ENCODE assay signal across 8 cellular contexts in the genomic region with DNA sequence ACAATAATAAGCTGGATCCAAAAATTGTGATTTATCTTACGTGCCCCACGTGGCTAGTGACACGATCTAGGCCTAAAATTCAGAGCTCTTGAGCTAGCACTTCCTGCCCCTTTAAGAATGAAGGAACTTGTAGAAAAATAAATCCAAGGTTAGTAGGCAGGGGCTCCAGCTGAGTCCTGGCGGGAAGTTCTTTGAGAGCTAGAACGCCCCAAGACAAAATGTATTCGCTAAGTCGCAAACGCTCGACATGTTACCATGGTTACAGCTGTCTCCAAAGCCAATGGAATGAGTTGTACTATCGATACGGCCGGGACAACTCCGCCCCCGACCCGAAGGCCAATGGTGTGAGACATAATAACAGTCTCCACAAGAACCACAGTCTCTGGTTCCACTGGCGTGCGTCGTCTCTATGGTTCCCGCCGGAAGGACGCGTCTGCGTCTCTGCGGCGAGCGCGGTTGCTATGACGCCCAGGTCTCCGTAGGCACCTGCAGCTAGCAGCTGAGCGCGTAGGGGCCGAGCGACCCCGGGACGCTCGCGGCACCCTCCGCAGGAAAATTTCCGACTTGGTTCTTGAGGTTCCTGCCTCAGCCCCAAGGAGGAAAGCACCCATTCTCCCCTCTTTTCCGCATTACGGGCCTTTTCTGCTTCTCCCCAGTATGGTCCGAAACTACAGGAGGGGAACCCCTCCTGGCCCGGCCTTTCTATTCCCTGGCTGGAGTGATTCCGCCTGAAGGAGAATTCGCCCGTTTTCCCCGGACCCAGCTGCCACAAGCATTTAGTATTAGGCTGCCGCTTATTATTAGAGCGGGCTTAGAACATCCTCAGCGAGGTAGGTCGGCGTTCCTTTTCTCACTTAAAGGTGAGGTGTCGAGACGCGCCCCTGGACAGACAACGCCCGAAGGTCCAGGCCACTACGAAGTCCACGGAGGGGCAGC. TPM values are rescaled to one million over a fixed set of nuclear protein-coding genes. Genes with fewer than 3 reads are reported as not detected.
A peak's percentile ranks its signal among the peaks of the same experiment; 100 is the strongest.
DNase-seq lines count a peak whose midpoint lies in the region; ATAC-seq and TF ChIP-seq lines count a peak whose summit lies in the region.

Gene CCDC30 (plus strand): TSS at position 459 of the 936 bp plus-strand sequence. CDS start 17,266 bp downstream, outside the sequence.

- DNase-seq in AG09309 (ENCODE audit: low read depth) (peak; percentile 93), NCI-H446 (lab: John Stamatoyannopoulos, UW) (peak; percentile 97 to 98), cerebellum (ENCODE audit: low spot score) (peak; percentile 97), islet precursor cell (peak; percentile 99)
- DNase-seq in activated CD4-positive, CD25-positive, alpha-beta regulatory T cell treated with anti-CD3 and anti-CD28 coated beads, Interleukin-2, amount 50 U/mL, for 72 hours = peak; percentile 90
- DNase-seq in stimulated activated CD4-positive, alpha-beta T cell treated with anti-CD3 and anti-CD28 coated beads, Interleukin-12 subunit alpha, Interleukin-12 subunit beta, amount 100 ng/mL, for 4 hours = peak; percentile 89

- peak; percentile 98 for ATAC-seq in GM19043 (IDR thresholded peaks at IDR 0.05; ENCODE audit: low read depth, unreplicated experiment)
- ATAC-seq in HG03354 (IDR thresholded peaks at IDR 0.05; ENCODE audit: poor library complexity, severe bottlenecking, unreplicated experiment) = peak; percentile 99

- peak within 1 kb of the TSS; percentile 74 for H3K4me3 ChIP-seq in AG09309 (ENCODE audit: control insufficient read depth, low read depth, low read length)

- TF ChIP-seq CTCF in AG09309 (IDR thresholded peaks at IDR 0.05; ENCODE audit: control insufficient read depth, insufficient read depth, low read depth, low read length, missing control alignments) = no peak

RNA-seq across cellular contexts. Expression of gene CCDC30, which starts in this region (rescaled TPM):
- 22.2 TPM for total RNA-seq in cerebellum

Comparison
In these comparisons a context has a peak if more than half of its experiments do, and no peak if none do; other contexts are left out.
1. Peak in every context shown above with its lines: DNase-seq, ATAC-seq and H3K4me3 ChIP-seq.